8 cellular contexts compared by ENCODE assay signal in the genomic region with DNA sequence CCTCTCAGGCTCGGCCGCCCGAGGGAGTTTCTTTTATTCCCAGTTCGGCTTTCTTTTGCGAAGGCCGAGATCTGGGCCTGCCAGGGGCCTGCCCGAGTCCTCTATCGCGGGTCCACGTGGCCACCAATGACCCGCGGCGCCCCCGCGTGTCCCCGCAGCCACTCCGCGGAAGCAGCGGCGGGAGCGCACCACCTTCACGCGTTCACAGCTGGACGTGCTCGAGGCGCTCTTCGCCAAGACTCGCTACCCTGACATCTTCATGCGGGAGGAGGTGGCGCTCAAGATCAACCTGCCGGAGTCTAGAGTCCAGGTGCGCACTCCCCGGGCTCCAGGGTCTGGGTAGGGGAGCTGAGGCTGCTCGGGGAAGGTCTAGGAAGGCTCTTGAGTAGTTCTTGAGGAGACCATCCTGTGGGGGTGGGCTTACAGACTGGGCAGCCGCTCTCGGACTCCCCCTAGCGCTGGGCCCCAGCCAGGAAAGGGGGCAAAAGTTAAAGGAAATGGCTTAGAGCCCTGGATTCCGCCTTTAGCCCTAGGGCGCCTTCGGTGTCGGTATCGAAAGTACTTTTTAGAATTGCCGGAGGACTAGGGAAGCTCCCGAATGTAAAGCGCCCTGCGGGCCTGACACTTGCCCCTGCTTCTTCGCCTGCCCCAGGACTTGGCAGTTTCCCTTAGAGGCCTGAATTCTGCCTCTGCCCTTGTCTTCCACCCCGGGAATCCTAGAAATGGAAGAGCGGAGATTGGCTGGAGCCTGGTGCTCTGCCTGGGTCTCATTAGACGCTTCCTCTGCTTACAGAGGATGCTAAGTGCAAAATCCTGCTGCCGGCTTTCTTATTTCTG. TPM values are rescaled to one million over a fixed set of nuclear protein-coding genes. Genes with fewer than 3 reads are reported as not detected.
DNase-seq lines count a peak whose midpoint lies in the region; ATAC-seq and TF ChIP-seq lines count a peak whose summit lies in the region.

No MANE protein-coding gene starts in this region.

- no peaks in the 10 kb centered on the region for H3K9me2 ChIP-seq in MM.1S (replicated peaks; ENCODE audit: insufficient read depth, low read length)

- H3K27ac ChIP-seq in CD4-positive, CD25-positive, alpha-beta regulatory T cell (ENCODE audit: insufficient read depth, low read length, poor library complexity, severe bottlenecking), result no peak overlapping the region
- no peak overlapping the region for H3K27ac ChIP-seq in MM.1S (ENCODE audit: low read length)

- WGBS in lower leg skin, 2 donors, result 43 to 51% methylated on average over 47 to 51 of the region's 51 CpGs

- H3F3A ChIP-seq in MM.1S (ENCODE audit: insufficient read depth, low read length), result peaks cover 7% of the 10 kb centered on the region; the same call in 1 of the 2 replicates

- peak; percentile 15; the same call in 1 of the 2 replicates for TF ChIP-seq CTCF in MM.1S (IDR thresholded peaks at IDR 0.05; ENCODE audit: low read length)
- peak; percentile 54 for TF ChIP-seq CTCF in neural crest cell (conservative IDR thresholded peaks at IDR 0.05)
- TF ChIP-seq CTCF in lower leg skin (IDR thresholded peaks at IDR 0.05), result no peak

- no peaks in the 10 kb centered on the region for H3K36me3 Mint-ChIP-seq in CD4-positive, CD25-positive, alpha-beta regulatory T cell
- H3K36me3 Mint-ChIP-seq in neural crest cell (ENCODE audit: low read depth), result peaks cover 21% of the 10 kb centered on the region

- peaks cover 84% of the 10 kb centered on the region for H3K27me3 Mint-ChIP-seq in CD4-positive, CD25-positive, alpha-beta regulatory T cell
- H3K27me3 Mint-ChIP-seq in neural crest cell (ENCODE audit: low read depth), result peaks cover 95% of the 10 kb centered on the region

- peak in 1 of 3 donors; percentile 41 for DNase-seq in CD4-positive, CD25-positive, alpha-beta regulatory T cell
- DNase-seq in MM.1S, result no peak
- peak; percentile 86 for DNase-seq in ecto neural progenitor cell (ENCODE audit: low spot score)
- peak; percentile 34 for DNase-seq in neural crest cell (ENCODE audit: low read depth, low spot score)
- DNase-seq in T1000 (lab: John Stamatoyannopoulos, UW), result no peak
- no peak for DNase-seq in lower leg skin (ENCODE audit: low spot score in 2 of 2)

- peaks cover 23% of the 10 kb centered on the region for H3K27me3 ChIP-seq in CD4-positive, CD25-positive, alpha-beta regulatory T cell (ENCODE audit: control insufficient read depth, insufficient read depth, low read length)
- no peaks in the 10 kb centered on the region for H3K27me3 ChIP-seq in MM.1S (replicated peaks; ENCODE audit: insufficient read depth, low read length)

- peak overlapping the region; percentile 39 to 78 (median 64) for H3K4me3 Mint-ChIP-seq in CD4-positive, CD25-positive, alpha-beta regulatory T cell
- H3K4me3 Mint-ChIP-seq in neural crest cell, result peak overlapping the region; percentile 85

- no peaks in the 10 kb centered on the region for H3K36me3 ChIP-seq in CD4-positive, CD25-positive, alpha-beta regulatory T cell (ENCODE audit: control insufficient read depth, insufficient read depth, low read length)
- no peaks in the 10 kb centered on the region for H3K36me3 ChIP-seq in MM.1S (replicated peaks; ENCODE audit: insufficient read depth, low read length)

- peaks cover 0 to 83% (median 49%) of the 10 kb centered on the region in 4 donors for H3K4me1 Mint-ChIP-seq in CD4-positive, CD25-positive, alpha-beta regulatory T cell
- peaks cover 61% of the 10 kb centered on the region for H3K4me1 Mint-ChIP-seq in neural crest cell

- no peak overlapping the region for H3K4me2 ChIP-seq in MM.1S (ENCODE audit: low read depth, low read length)

- no peak overlapping the region for H3K9ac ChIP-seq in MM.1S (ENCODE audit: low read length)

- peaks cover 78% of the 10 kb centered on the region for H3K4me1 ChIP-seq in CD4-positive, CD25-positive, alpha-beta regulatory T cell (ENCODE audit: control insufficient read depth, insufficient read depth, low read length, poor library complexity, severe bottlenecking)
- no peaks in the 10 kb centered on the region for H3K4me1 ChIP-seq in MM.1S (ENCODE audit: low read length)

- peaks cover 0 to 5% (median 0%) of the 10 kb centered on the region in 7 donors for H3K9me3 Mint-ChIP-seq in CD4-positive, CD25-positive, alpha-beta regulatory T cell
- no peaks in the 10 kb centered on the region for H3K9me3 Mint-ChIP-seq in neural crest cell

- no peaks in the 10 kb centered on the region for H4K20me1 ChIP-seq in MM.1S (ENCODE audit: insufficient read depth, low read length)

- H3K79me2 ChIP-seq in MM.1S (ENCODE audit: low read length), result no peaks in the 10 kb centered on the region

- intact Hi-C loops in lower leg skin (cut with DNase I; ENCODE audit: low total_unique reads), result loop anchor here (10.0 kb wide), 1 partner anchor 1939 kb away; no protein-coding TSS in a partner anchor

- no peak for ATAC-seq in CD4-positive, CD25-positive, alpha-beta regulatory T cell (ENCODE audit: low read depth in 2 of 2)
- ATAC-seq in HG02623 (IDR thresholded peaks at IDR 0.05; ENCODE audit: unreplicated experiment), result no peak
- no peak for ATAC-seq in HG02798 (IDR thresholded peaks at IDR 0.05; ENCODE audit: poor library complexity, unreplicated experiment)

- H3K9me3 ChIP-seq in CD4-positive, CD25-positive, alpha-beta regulatory T cell (ENCODE audit: control insufficient read depth in 2 of 2, low read length in 2 of 2), result no peaks in the 10 kb centered on the region
- no peaks in the 10 kb centered on the region for H3K9me3 ChIP-seq in MM.1S (replicated peaks; ENCODE audit: insufficient read depth, low read length)

- H2AFZ ChIP-seq in MM.1S (ENCODE audit: low read length), result no peak overlapping the region

- peak overlapping the region; percentile 32 for H3K4me3 ChIP-seq in CD4-positive, CD25-positive, alpha-beta regulatory T cell (ENCODE audit: low read depth, low read length)
- H3K4me3 ChIP-seq in MM.1S (ENCODE audit: low read length) (no peak overlapping the region), lower leg skin (ENCODE audit: low read depth, poor library complexity, severe bottlenecking) (no peak overlapping the region)

- H3K27ac Mint-ChIP-seq in CD4-positive, CD25-positive, alpha-beta regulatory T cell, result no peak overlapping the region
- no peak overlapping the region for H3K27ac Mint-ChIP-seq in neural crest cell (ENCODE audit: unreplicated experiment)

- TF ChIP-seq POLR2A in lower leg skin (IDR thresholded peaks at IDR 0.05), result no peak

RNA-seq across cellular contexts. Expression of gene OTX1, which starts 3.5 kb away (rescaled TPM):
- not detected for total RNA-seq in CD4-positive, CD25-positive, alpha-beta regulatory T cell
- polyA plus RNA-seq in CD4-positive, CD25-positive, alpha-beta regulatory T cell, result not detected
- 12.4 and 15.1 TPM in 2 replicates for total RNA-seq in neural crest cell
- total RNA-seq in lower leg skin, result 1 to 10 TPM; 5.3 to 9.2 (median 8.0) TPM

Comparison
In these comparisons a context has a peak if more than half of its experiments do, and no peak if none do; other contexts are left out.
1. DNase-seq: peak in ecto neural progenitor cell (single experiment) and neural crest cell (single experiment); none in MM.1S (single experiment), T1000 (single experiment) and lower leg skin (0 of 2).
2. CTCF ChIP-seq: peak in MM.1S (single experiment) and neural crest cell (single experiment); none in lower leg skin (0 of 3).